In the genomic region with DNA sequence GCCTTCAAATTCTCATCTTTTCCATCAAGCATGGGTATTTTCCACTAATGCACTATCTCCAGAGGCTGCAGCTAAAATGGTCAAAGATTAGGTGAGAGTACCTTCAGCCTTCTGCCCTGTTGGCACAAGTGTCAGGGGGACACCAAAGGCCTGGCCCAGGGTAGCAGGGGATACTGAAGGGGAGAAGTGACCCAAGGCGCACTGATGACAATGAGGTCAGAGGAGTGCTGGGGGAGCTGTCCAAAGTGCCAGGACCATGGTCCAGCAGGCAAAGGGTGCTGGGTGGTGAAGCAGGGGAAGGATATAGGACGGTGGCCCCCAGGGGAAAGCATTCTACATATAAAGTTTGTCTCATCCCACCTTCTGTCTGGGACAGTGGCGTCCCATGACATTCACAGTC, we compare ENCODE assay signal across 29 cellular contexts.
"Had no signal": no experiment of that assay in that cellular context is flagged by ENCODE, and none has a peak within 500 bp of the region (broad histone marks: within the 10 kb centered on the region; RNA-seq: fewer than 3 reads in every experiment).

No MANE protein-coding gene starts in this region.

- ATAC-seq: activated CD4-positive, alpha-beta T cell treated with anti-CD3 and anti-CD28 coated beads for 36 hours; activated CD8-positive, alpha-beta memory T cell treated with anti-CD3 and anti-CD28 coated beads, Interleukin-2, amount 10 ng/mL, durations not matched to agents 7 days and 5 days; activated CD8-positive, alpha-beta T cell treated with anti-CD3 and anti-CD28 coated beads, Interleukin-2, amount 10 ng/mL, durations not matched to agents 7 days and 5 days; activated naive CD8-positive, alpha-beta T cell treated with anti-CD3 and anti-CD28 coated beads, Interleukin-2, amount 50 U/mL, for 24 hours; body of pancreas had no signal

- H3K4me1 Mint-ChIP-seq: activated CD4-positive, alpha-beta T cell treated with anti-CD3 and anti-CD28 coated beads for 36 hours; activated CD4-positive, alpha-beta T cell treated with anti-CD3 and anti-CD28 coated beads, Interleukin-2, amount 10 ng/mL, durations not matched to agents 24 days and 14 days; activated CD8-positive, alpha-beta memory T cell treated with anti-CD3 and anti-CD28 coated beads, Interleukin-2, amount 10 ng/mL, durations not matched to agents 7 days and 5 days; activated naive CD4-positive, alpha-beta T cell treated with anti-CD3 and anti-CD28 coated beads, Interleukin-2, amount 50 U/mL, for 24 hours; activated naive CD8-positive, alpha-beta T cell treated with anti-CD3 and anti-CD28 coated beads for 36 hours; activated naive CD8-positive, alpha-beta T cell treated with anti-CD3 and anti-CD28 coated beads, Interleukin-2, amount 50 U/mL, for 24 hours had no signal

- H3K36me3 Mint-ChIP-seq: activated CD4-positive, alpha-beta memory T cell treated with anti-CD3 and anti-CD28 coated beads for 36 hours; activated CD8-positive, alpha-beta memory T cell treated with anti-CD3 and anti-CD28 coated beads, Interleukin-2, amount 10 ng/mL, durations not matched to agents 7 days and 5 days; activated naive CD4-positive, alpha-beta T cell treated with anti-CD3 and anti-CD28 coated beads, Interleukin-2, amount 50 U/mL, for 24 hours; activated naive CD8-positive, alpha-beta T cell treated with anti-CD3 and anti-CD28 coated beads for 36 hours had no signal

- H3K27ac ChIP-seq: adrenal gland, body of pancreas, epithelial cell of prostate had no signal

- H3K27ac Mint-ChIP-seq: activated CD4-positive, alpha-beta memory T cell treated with anti-CD3 and anti-CD28 coated beads for 36 hours; activated CD4-positive, alpha-beta T cell treated with anti-CD3 and anti-CD28 coated beads for 36 hours; activated CD4-positive, alpha-beta T cell treated with anti-CD3 and anti-CD28 coated beads, Interleukin-2, amount 10 ng/mL, durations not matched to agents 24 days and 14 days; activated CD8-positive, alpha-beta memory T cell treated with anti-CD3 and anti-CD28 coated beads, Interleukin-2, amount 10 ng/mL, durations not matched to agents 7 days and 5 days; activated CD8-positive, alpha-beta T cell treated with anti-CD3 and anti-CD28 coated beads, Interleukin-2, amount 10 ng/mL, durations not matched to agents 7 days and 5 days; activated naive CD4-positive, alpha-beta T cell treated with anti-CD3 and anti-CD28 coated beads for 36 hours; activated naive CD4-positive, alpha-beta T cell treated with anti-CD3 and anti-CD28 coated beads, Interleukin-2, amount 50 U/mL, for 24 hours; activated naive CD8-positive, alpha-beta T cell treated with anti-CD3 and anti-CD28 coated beads for 36 hours; activated naive CD8-positive, alpha-beta T cell treated with anti-CD3 and anti-CD28 coated beads, Interleukin-2, amount 50 U/mL, for 24 hours; activated T-helper 1 cell treated with anti-CD3 and anti-CD28 coated beads, Interleukin-12 subunit alpha, Interleukin-12 subunit beta, Interleukin-2, Interleukin-4 antibody, amounts not matched to agents 30 ng/mL and 10 ng/mL and 1 ng/mL, durations not matched to agents 14 hours and 24 hours and 36 hours; activated T-helper 2 cell treated with anti-CD3 and anti-CD28 coated beads, Interferon-gamma antibody, Interleukin-2, Interleukin-4, amounts not matched to agents 10 μg/mL and 5 μg/mL and 100 μg/mL, durations not matched to agents 14 hours and 24 hours and 36 hours had no signal

- H3K4me3 ChIP-seq: adrenal gland, body of pancreas had no signal

- H3K27me3 ChIP-seq: adrenal gland, body of pancreas had no signal

- H3K4me3 Mint-ChIP-seq: activated CD4-positive, alpha-beta memory T cell treated with anti-CD3 and anti-CD28 coated beads for 36 hours; activated CD4-positive, alpha-beta T cell treated with anti-CD3 and anti-CD28 coated beads for 36 hours; activated CD4-positive, alpha-beta T cell treated with anti-CD3 and anti-CD28 coated beads, Interleukin-2, amount 10 ng/mL, durations not matched to agents 24 days and 14 days; activated CD8-positive, alpha-beta memory T cell treated with anti-CD3 and anti-CD28 coated beads, Interleukin-2, amount 10 ng/mL, durations not matched to agents 7 days and 5 days; activated CD8-positive, alpha-beta T cell treated with anti-CD3 and anti-CD28 coated beads, Interleukin-2, amount 10 ng/mL, durations not matched to agents 7 days and 5 days; activated naive CD4-positive, alpha-beta T cell treated with anti-CD3 and anti-CD28 coated beads for 36 hours; activated naive CD4-positive, alpha-beta T cell treated with anti-CD3 and anti-CD28 coated beads, Interleukin-2, amount 50 U/mL, for 24 hours; activated naive CD8-positive, alpha-beta T cell treated with anti-CD3 and anti-CD28 coated beads for 36 hours; activated naive CD8-positive, alpha-beta T cell treated with anti-CD3 and anti-CD28 coated beads, Interleukin-2, amount 50 U/mL, for 24 hours; activated T-helper 1 cell treated with anti-CD3 and anti-CD28 coated beads, Interleukin-12 subunit alpha, Interleukin-12 subunit beta, Interleukin-2, Interleukin-4 antibody, amounts not matched to agents 30 ng/mL and 10 ng/mL and 1 ng/mL, durations not matched to agents 14 hours and 24 hours and 36 hours had no signal

- H3K36me3 ChIP-seq: adrenal gland had no signal

- H3K4me1 ChIP-seq: adrenal gland, body of pancreas had no signal

- DNase-seq: activated CD4-positive, alpha-beta memory T cell treated with anti-CD3 and anti-CD28 coated beads for 36 hours; activated CD4-positive, alpha-beta T cell treated with anti-CD3 and anti-CD28 coated beads for 36 hours; activated CD4-positive, alpha-beta T cell treated with anti-CD3 and anti-CD28 coated beads, Interleukin-2, amount 10 ng/mL, durations not matched to agents 24 days and 14 days; activated CD4-positive, CD25-positive, alpha-beta regulatory T cell; activated CD4-positive, CD25-positive, alpha-beta regulatory T cell treated with anti-CD3 and anti-CD28 coated beads, Interleukin-2, amount 50 U/mL, for 72 hours; activated CD8-positive, alpha-beta memory T cell treated with anti-CD3 and anti-CD28 coated beads, Interleukin-2, amount 10 ng/mL, durations not matched to agents 7 days and 5 days; activated CD8-positive, alpha-beta memory T cell treated with anti-CD3 and anti-CD28 coated beads, Interleukin-2, amount 50 U/mL, for 4 hours; activated CD8-positive, alpha-beta T cell treated with anti-CD3 and anti-CD28 coated beads, Interleukin-2, amount 10 ng/mL, durations not matched to agents 7 days and 5 days; activated effector memory CD4-positive, alpha-beta T cell treated with anti-CD3 and anti-CD28 coated beads, Interleukin-2, amount 50 U/mL, for 16 hours; activated naive CD4-positive, alpha-beta T cell treated with anti-CD3 and anti-CD28 coated beads for 36 hours; activated naive CD8-positive, alpha-beta T cell treated with anti-CD3 and anti-CD28 coated beads for 36 hours; activated naive CD8-positive, alpha-beta T cell treated with anti-CD3 and anti-CD28 coated beads, Interleukin-2, amount 50 U/mL, for 24 hours; activated T-cell treated with anti-CD3 and anti-CD28 coated beads, Interleukin-2, amount 50 U/mL, for 1 hour; activated T-cell treated with anti-CD3 and anti-CD28 coated beads, Interleukin-2, amount 50 U/mL, for 48 hours; adrenal gland; amygdala; aorta; body of pancreas; caudate nucleus; cortex of kidney; dermis blood vessel endothelial cell; effector CD4-positive, alpha-beta T cell; foreskin fibroblast; head of caudate nucleus; T-helper 2 cell had no signal

- H3K9me3 Mint-ChIP-seq: activated CD4-positive, alpha-beta memory T cell treated with anti-CD3 and anti-CD28 coated beads for 36 hours; activated CD4-positive, alpha-beta T cell treated with anti-CD3 and anti-CD28 coated beads, Interleukin-2, amount 10 ng/mL, durations not matched to agents 24 days and 14 days; activated naive CD4-positive, alpha-beta T cell treated with anti-CD3 and anti-CD28 coated beads for 36 hours; activated naive CD4-positive, alpha-beta T cell treated with anti-CD3 and anti-CD28 coated beads, Interleukin-2, amount 50 U/mL, for 24 hours; activated naive CD8-positive, alpha-beta T cell treated with anti-CD3 and anti-CD28 coated beads for 36 hours; activated naive CD8-positive, alpha-beta T cell treated with anti-CD3 and anti-CD28 coated beads, Interleukin-2, amount 50 U/mL, for 24 hours; activated T-helper 1 cell treated with anti-CD3 and anti-CD28 coated beads, Interleukin-12 subunit alpha, Interleukin-12 subunit beta, Interleukin-2, Interleukin-4 antibody, amounts not matched to agents 30 ng/mL and 10 ng/mL and 1 ng/mL, durations not matched to agents 14 hours and 24 hours and 36 hours; activated T-helper 2 cell treated with anti-CD3 and anti-CD28 coated beads, Interferon-gamma antibody, Interleukin-2, Interleukin-4, amounts not matched to agents 10 μg/mL and 5 μg/mL and 100 μg/mL, durations not matched to agents 14 hours and 24 hours and 36 hours had no signal

- H3K9me3 ChIP-seq: adrenal gland, body of pancreas had no signal
